8 cellular contexts compared by ENCODE assay signal in the genomic region with DNA sequence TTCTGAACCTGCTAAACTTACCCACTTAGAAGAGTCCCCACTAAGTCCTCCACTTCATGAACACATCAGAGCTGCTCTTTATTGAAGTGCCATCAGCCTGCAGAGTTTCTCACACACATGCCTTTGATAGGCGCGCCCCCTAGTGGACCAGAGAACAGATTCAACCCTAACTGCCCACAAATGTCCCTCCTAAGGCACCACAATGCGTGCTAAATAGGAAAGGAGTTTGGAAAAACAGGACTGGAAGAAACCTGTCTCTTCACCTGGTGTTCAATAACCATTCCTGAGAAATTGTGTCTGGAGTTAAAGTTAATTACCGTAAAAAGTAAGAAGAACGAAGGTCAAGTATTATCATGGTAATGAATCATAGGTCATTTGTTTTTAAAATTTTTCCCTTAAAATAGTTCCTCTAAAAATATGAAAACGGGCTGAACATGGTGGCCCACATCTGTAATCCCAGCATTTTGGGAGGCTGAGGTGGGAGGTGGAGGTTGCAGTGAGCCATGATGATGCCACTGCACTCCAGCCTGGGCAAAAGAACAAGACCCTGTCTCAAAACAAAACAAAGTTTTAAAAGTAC.
A peak's percentile ranks its signal among the peaks of the same experiment; 100 is the strongest.
DNase-seq lines count a peak whose midpoint lies in the region; ATAC-seq and TF ChIP-seq lines count a peak whose summit lies in the region.

No MANE protein-coding gene starts in this region.

- H3K9me3 Mint-ChIP-seq in neural crest cell, result no peaks in the 10 kb centered on the region

- TF ChIP-seq EP300 in stomach (IDR thresholded peaks at IDR 0.05), result no peak

- intact Hi-C loops in PC-9 (cut with micrococcal nuclease; ENCODE audit: unreplicated experiment), result loop anchor here (1.0 to 5.0 kb wide), 5 partner anchors 212 to 758 kb away; no protein-coding TSS in a partner anchor
- intact Hi-C loops in stomach (cut with DNase I; ENCODE audit: low total_unique reads), result loop anchor here (10.0 kb wide), 1 partner anchor 714 kb away; no protein-coding TSS in a partner anchor

- no peak overlapping the region for H3K27ac Mint-ChIP-seq in neural crest cell (ENCODE audit: unreplicated experiment)

- H3K4me3 ChIP-seq in GM12865 (ENCODE audit: low read depth, low read length), result no peak overlapping the region
- no peak overlapping the region for H3K4me3 ChIP-seq in PC-9
- H3K4me3 ChIP-seq in stomach, result no peak overlapping the region

- POLR2A ChIA-PET in PC-9 (lab: Charles Lee; ENCODE audit: unreplicated experiment), result no interaction called here

- TF ChIP-seq CTCF in GM12865 (IDR thresholded peaks at IDR 0.05; ENCODE audit: insufficient read depth, low read depth, low read length, missing control alignments), result peak; percentile 91
- peak; percentile 98 for TF ChIP-seq CTCF in PC-9 (conservative IDR thresholded peaks at IDR 0.05)
- peak; percentile 88 for TF ChIP-seq CTCF in neural crest cell (conservative IDR thresholded peaks at IDR 0.05)
- peak in 5 of 7 experiments; percentile 61 to 85 (median 80) for TF ChIP-seq CTCF in stomach (IDR thresholded peaks at IDR 0.05)

- no peaks in the 10 kb centered on the region for H3F3A ChIP-seq in PC-9 (ENCODE audit: insufficient read depth, low read depth)

- H3K4me2 ChIP-seq in PC-9, result no peak overlapping the region

- H3K27ac ChIP-seq in PC-9 (no peak overlapping the region), stomach (no peak overlapping the region)

- no TSS peak for BruUV-seq in PC-9 (replicated peaks; lab: Mats Ljungman, UMichigan)

- H3K36me3 Mint-ChIP-seq in neural crest cell (ENCODE audit: low read depth), result no peaks in the 10 kb centered on the region

- H3K36me3 ChIP-seq in PC-9 (ENCODE audit: low read depth) (no peaks in the 10 kb centered on the region), stomach (peaks cover 0 to 17% (median 11%) of the 10 kb centered on the region in 4 donors)

- H3K9me2 ChIP-seq in PC-9 (ENCODE audit: insufficient read depth), result no peaks in the 10 kb centered on the region

- 28 to 38% (median 32%) methylated on average over 6 of the region's 6 CpGs for WGBS in stomach, 5 donors

- no peak overlapping the region for H3K4me3 Mint-ChIP-seq in neural crest cell

- no peaks in the 10 kb centered on the region for H3K79me2 ChIP-seq in PC-9 (ENCODE audit: low read depth)

- peaks cover 6% of the 10 kb centered on the region for H3K4me1 Mint-ChIP-seq in neural crest cell

- CTCF ChIA-PET in PC-9 (lab: Charles Lee), result interaction anchor here (0.6 to 1.4 kb wide), 6 partner anchors 17 to 1514 kb away, joined by 3 to 8 read pairs (median 6); no protein-coding TSS in a partner anchor

- DNase-seq in GM12865 (ENCODE audit: low read depth) (peak; percentile 78), HuH-7.5 (ENCODE audit: low spot score) (peak; percentile 45), PC-9 (peak in 1 of 2 experiments; percentile 69), fibroblast of peridontal ligament (ENCODE audit: extremely low read depth) (peak; percentile 69), neural crest cell (ENCODE audit: low read depth, low spot score) (peak; percentile 85), stomach (peak; percentile 85)
- DNase-seq in activated T-cell treated with anti-CD3 and anti-CD28 coated beads, Interleukin-2, amount 50 U/mL, for 48 hours, result peak; percentile 81 to 86

- ATAC-seq in HG02884 (IDR thresholded peaks at IDR 0.05; ENCODE audit: unreplicated experiment), result no peak

- H3K4me1 ChIP-seq in PC-9 (replicated peaks; ENCODE audit: insufficient read depth) (no peaks in the 10 kb centered on the region), stomach (peaks cover 5 to 46% (median 27%) of the 10 kb centered on the region in 4 donors)

- H3K9me3 ChIP-seq in PC-9 (ENCODE audit: insufficient read depth, low read depth), result no peaks in the 10 kb centered on the region
- no peaks in the 10 kb centered on the region for H3K9me3 ChIP-seq in stomach

- no peaks in the 10 kb centered on the region for H4K20me1 ChIP-seq in PC-9 (ENCODE audit: insufficient read depth)

- H3K27me3 ChIP-seq in PC-9 (ENCODE audit: insufficient read depth, low read depth) (peaks cover 43% of the 10 kb centered on the region), stomach (no peaks in the 10 kb centered on the region)

- H3K27me3 Mint-ChIP-seq in neural crest cell (ENCODE audit: low read depth), result no peaks in the 10 kb centered on the region

- no peak overlapping the region for H2AFZ ChIP-seq in PC-9

- no peak for TF ChIP-seq POLR2A in stomach (IDR thresholded peaks at IDR 0.05)
